Comparison of ENCODE assay signal across 9 cellular contexts in the genomic region with DNA sequence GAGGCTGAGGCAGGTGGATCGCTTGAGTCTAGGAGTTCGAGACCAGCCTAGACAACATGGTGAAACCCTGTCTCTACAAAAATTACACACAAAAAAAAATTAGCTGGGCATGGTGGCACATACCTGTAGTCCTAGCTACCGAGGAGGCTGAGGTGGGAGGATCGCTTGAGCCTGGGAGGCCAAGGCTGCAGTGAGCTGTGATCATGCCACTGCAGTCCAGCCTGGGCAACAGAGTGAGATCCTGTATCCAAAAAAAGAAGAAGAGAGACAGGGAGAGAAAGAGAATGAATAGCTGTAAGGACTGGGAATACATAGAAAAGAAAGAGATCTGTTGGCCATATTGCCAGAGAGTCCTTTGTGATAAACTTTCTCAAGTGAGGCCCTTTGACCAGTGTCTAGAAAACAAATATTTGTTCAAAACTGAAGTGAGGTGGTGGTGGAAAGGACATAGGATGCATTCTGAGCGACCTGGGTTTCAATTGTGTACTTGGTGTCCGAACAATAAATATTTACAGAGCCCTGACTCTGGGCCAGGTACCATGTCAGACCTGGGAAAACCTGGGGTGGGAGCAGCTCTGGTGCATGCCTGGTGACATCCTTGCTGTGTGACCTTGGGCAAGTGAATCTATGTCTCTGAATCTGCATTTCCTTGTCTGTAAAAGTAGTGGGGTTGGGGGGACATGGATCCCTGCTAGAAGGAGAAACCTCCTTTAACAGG.
DNase-seq lines count a peak whose midpoint lies in the region; ATAC-seq, FAIRE-seq and TF ChIP-seq lines count a peak whose summit lies in the region.
"Had no signal": no experiment of that assay in that cellular context is flagged by ENCODE, and none has a peak within 500 bp of the region (broad histone marks: within the 10 kb centered on the region; RNA-seq: fewer than 3 reads in every experiment).

No MANE protein-coding gene starts in this region.

- H3K4me2 ChIP-seq in astrocyte (ENCODE audit: low read length), result peak overlapping the region; percentile 100

- peak overlapping the region; percentile 88 to 94 for H3K4me3 Mint-ChIP-seq in activated T-cell treated with anti-CD3 and anti-CD28 coated beads, Interleukin-2, amount 50 U/mL, for 72 hours
- H3K4me3 Mint-ChIP-seq in astrocyte (ENCODE audit: unreplicated experiment) (peak overlapping the region; percentile 92), type B pancreatic cell (peak overlapping the region; percentile 93)

- H3K27me3 ChIP-seq in astrocyte (ENCODE audit: insufficient read depth, low read length), result no peaks in the 10 kb centered on the region
- H3K27me3 ChIP-seq: ovary had no signal

- H4K20me1 ChIP-seq in astrocyte (ENCODE audit: insufficient read depth, low read length), result no peaks in the 10 kb centered on the region

- H3K4me1 Mint-ChIP-seq in activated T-cell treated with anti-CD3 and anti-CD28 coated beads, Interleukin-2, amount 50 U/mL, for 72 hours (ENCODE audit: low read depth), result peaks cover 27% of the 10 kb centered on the region
- peaks cover 28% of the 10 kb centered on the region for H3K4me1 Mint-ChIP-seq in astrocyte (ENCODE audit: low read depth, unreplicated experiment)
- H3K4me1 Mint-ChIP-seq in type B pancreatic cell (ENCODE audit: unreplicated experiment), result peaks cover 37% of the 10 kb centered on the region

- H3K27ac ChIP-seq in astrocyte (ENCODE audit: low read depth, low read length) (no peak overlapping the region), mesodermal cell (ENCODE audit: low read depth, low read length, severe bottlenecking) (peak overlapping the region; percentile 99)

- H3K4me1 ChIP-seq in astrocyte (ENCODE audit: insufficient read depth, low read length) (peaks cover 4% of the 10 kb centered on the region), mesodermal cell (ENCODE audit: control insufficient read depth, insufficient read depth, low read length, poor library complexity, severe bottlenecking) (peaks cover 30% of the 10 kb centered on the region)

- no peak for DNase-seq in activated T-cell treated with anti-CD3 and anti-CD28 coated beads, Interleukin-2, amount 50 U/mL, for 72 hours
- DNase-seq in activated T-cell treated with anti-CD3 and anti-CD28 coated beads, Interleukin-2, amount 50 U/mL, for 1 hour, result no peak
- no peak for DNase-seq in astrocyte (ENCODE audit: low read depth)
- no peak for DNase-seq in type B pancreatic cell (ENCODE audit: extremely low spot score, unreplicated experiment)
- DNase-seq in OCI-M2 (lab: John Stamatoyannopoulos, UW; ENCODE audit: unreplicated experiment), result no peak
- DNase-seq in COLO829 (ENCODE audit: low spot score), result no peak
- DNase-seq in GM19240 (ENCODE audit: insufficient read length, low spot score), result no peak

- no peak for TF ChIP-seq CTCF in astrocyte (IDR thresholded peaks at IDR 0.05; ENCODE audit: insufficient read depth, low read depth, low read length)
- TF ChIP-seq CTCF in type B pancreatic cell (conservative IDR thresholded peaks at IDR 0.05), result no peak

- H3K36me3 ChIP-seq in astrocyte (ENCODE audit: insufficient read depth, low read length), result no peaks in the 10 kb centered on the region
- H3K36me3 ChIP-seq in mesodermal cell (ENCODE audit: control insufficient read depth, insufficient read depth, low read length), result no peaks in the 10 kb centered on the region
- H3K36me3 ChIP-seq: ovary had no signal

- no peaks in the 10 kb centered on the region for H3K27me3 Mint-ChIP-seq in activated T-cell treated with anti-CD3 and anti-CD28 coated beads, Interleukin-2, amount 50 U/mL, for 72 hours (ENCODE audit: low read depth)
- H3K27me3 Mint-ChIP-seq in astrocyte (ENCODE audit: low read depth, unreplicated experiment) (no peaks in the 10 kb centered on the region), type B pancreatic cell (no peaks in the 10 kb centered on the region)

- no peak overlapping the region for H3K9ac ChIP-seq in astrocyte (ENCODE audit: low read length)

- ATAC-seq in activated T-cell treated with anti-CD3 and anti-CD28 coated beads, Interleukin-2, amount 50 U/mL, for 72 hours (replicated peaks in 1 of 2), result no peak

- H3K36me3 Mint-ChIP-seq in activated T-cell treated with anti-CD3 and anti-CD28 coated beads, Interleukin-2, amount 50 U/mL, for 72 hours (ENCODE audit: insufficient read depth in 2 of 2), result no peaks in the 10 kb centered on the region
- no peaks in the 10 kb centered on the region for H3K36me3 Mint-ChIP-seq in astrocyte (ENCODE audit: low read depth, unreplicated experiment)
- H3K36me3 Mint-ChIP-seq in type B pancreatic cell, result no peaks in the 10 kb centered on the region

- H3K4me3 ChIP-seq in astrocyte (ENCODE audit: insufficient read depth, low read depth, low read length), result no peak overlapping the region
- H3K4me3 ChIP-seq in mesodermal cell (ENCODE audit: extremely low read depth, insufficient read depth, low read length, poor library complexity, severe bottlenecking), result no peak overlapping the region

- no peak for FAIRE-seq in astrocyte (lab: Jason Lieb, UNC)

- no peak overlapping the region for H3K27ac Mint-ChIP-seq in activated T-cell treated with anti-CD3 and anti-CD28 coated beads, Interleukin-2, amount 50 U/mL, for 72 hours
- H3K27ac Mint-ChIP-seq in astrocyte (ENCODE audit: unreplicated experiment), result no peak overlapping the region
- peak overlapping the region; percentile 87 for H3K27ac Mint-ChIP-seq in type B pancreatic cell

- no peaks in the 10 kb centered on the region for H3K9me3 Mint-ChIP-seq in activated T-cell treated with anti-CD3 and anti-CD28 coated beads, Interleukin-2, amount 50 U/mL, for 72 hours
- H3K9me3 Mint-ChIP-seq in astrocyte (ENCODE audit: unreplicated experiment), result no peaks in the 10 kb centered on the region
- no peaks in the 10 kb centered on the region for H3K9me3 Mint-ChIP-seq in type B pancreatic cell

- no peaks in the 10 kb centered on the region for H3K79me2 ChIP-seq in astrocyte (ENCODE audit: insufficient read depth, low read length)

- H3K9me3 ChIP-seq in astrocyte (ENCODE audit: insufficient read depth, low read depth, low read length) (no peaks in the 10 kb centered on the region), mesodermal cell (ENCODE audit: control insufficient read depth, low read length) (no peaks in the 10 kb centered on the region)
- H3K9me3 ChIP-seq: ovary had no signal

- 83 to 100% methylated on average over 6 of the region's 6 CpGs for WGBS in mesodermal cell (ENCODE audit: insufficient coverage in 2 of 2), 2 experiments

- no peak overlapping the region for H2AFZ ChIP-seq in astrocyte (ENCODE audit: low read depth, low read length)
